ENCODE assay signal across 8 cellular contexts in the genomic region with DNA sequence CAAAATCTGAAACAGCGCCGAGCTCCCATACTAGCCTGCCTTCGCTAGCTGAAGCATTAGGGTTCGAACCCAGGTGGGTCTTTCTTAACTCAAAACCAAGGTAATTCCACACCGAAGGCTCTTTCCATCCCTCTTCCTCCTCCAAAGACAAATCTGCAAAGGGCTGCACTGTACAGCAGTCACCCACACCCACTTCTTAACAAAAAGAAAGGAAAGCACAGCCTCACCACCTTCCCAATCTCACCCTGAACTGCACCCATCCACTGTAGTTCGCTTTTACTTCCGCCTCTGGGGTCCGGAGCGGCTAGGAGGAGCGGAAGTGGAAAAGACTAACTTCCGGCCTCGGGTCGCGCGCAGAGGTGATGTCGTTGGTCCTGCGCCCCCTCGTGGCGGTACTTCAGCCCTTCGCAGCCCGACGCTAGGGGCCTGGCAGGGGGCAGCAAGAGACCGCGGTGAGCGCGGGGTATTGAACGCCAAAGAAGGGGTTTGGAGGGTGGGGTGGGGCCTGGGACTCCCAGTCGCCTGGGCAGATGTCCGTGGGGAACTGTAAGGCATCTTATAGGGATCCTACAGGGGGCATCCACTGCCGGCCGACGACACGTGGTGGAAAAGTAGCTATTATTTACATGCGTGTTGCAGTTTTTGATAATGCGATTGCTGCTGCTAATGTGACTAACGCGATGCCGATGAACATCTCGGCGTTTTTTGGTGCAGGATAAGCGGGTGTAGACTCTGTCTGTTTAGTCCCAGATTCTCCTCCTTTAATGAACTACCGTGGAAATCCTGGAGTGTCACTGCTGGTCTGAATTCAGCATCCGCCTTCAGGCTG. TPM values are rescaled to one million over a fixed set of nuclear protein-coding genes. Genes with fewer than 3 reads are reported as not detected.
DNase-seq lines count a peak whose midpoint lies in the region; ATAC-seq, FAIRE-seq and TF ChIP-seq lines count a peak whose summit lies in the region.

A gene with protein sequence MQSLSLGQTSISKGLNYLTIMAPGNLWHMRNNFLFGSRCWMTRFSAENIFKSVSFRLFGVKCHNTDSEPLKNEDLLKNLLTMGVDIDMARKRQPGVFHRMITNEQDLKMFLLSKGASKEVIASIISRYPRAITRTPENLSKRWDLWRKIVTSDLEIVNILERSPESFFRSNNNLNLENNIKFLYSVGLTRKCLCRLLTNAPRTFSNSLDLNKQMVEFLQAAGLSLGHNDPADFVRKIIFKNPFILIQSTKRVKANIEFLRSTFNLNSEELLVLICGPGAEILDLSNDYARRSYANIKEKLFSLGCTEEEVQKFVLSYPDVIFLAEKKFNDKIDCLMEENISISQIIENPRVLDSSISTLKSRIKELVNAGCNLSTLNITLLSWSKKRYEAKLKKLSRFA (minus strand): TSS at position 290 of the 829 bp plus-strand sequence. CDS start 619 bp downstream, outside the sequence.

- H3K27ac ChIP-seq in left ventricle myocardium inferior (replicated peaks) (peak within 1 kb of the TSS; percentile 64), psoas muscle (no peak within 1 kb of the TSS), uterus (peak within 1 kb of the TSS; percentile 66 to 76)

- TF ChIP-seq POLR2A in GM12892 (IDR thresholded peaks at IDR 0.05; ENCODE audit: low read depth, low read length) = peak; percentile 97
- no peak for TF ChIP-seq POLR2A in uterus (IDR thresholded peaks at IDR 0.05)

- H3K27me3 ChIP-seq in left ventricle myocardium inferior (ENCODE audit: low read depth) (no peaks in the 10 kb centered on the region), psoas muscle (ENCODE audit: insufficient read depth in 3 of 3, low read length in 2 of 3) (no peaks in the 10 kb centered on the region), uterus (no peaks in the 10 kb centered on the region)

- H3K9me3 ChIP-seq in left ventricle myocardium inferior (replicated peaks) = no peaks in the 10 kb centered on the region
- no peaks in the 10 kb centered on the region for H3K9me3 ChIP-seq in psoas muscle
- no peaks in the 10 kb centered on the region for H3K9me3 ChIP-seq in uterus

- TF ChIP-seq CTCF in left ventricle myocardium inferior (IDR thresholded peaks at IDR 0.05; ENCODE audit: borderline replicate concordance) (peak; percentile 96), psoas muscle (IDR thresholded peaks at IDR 0.05) (peak; percentile 81), uterus (IDR thresholded peaks at IDR 0.05) (peak; percentile 89 to 99 (median 94))

- DNase-seq in GM12892 (ENCODE audit: insufficient read length) = peak; percentile 67
- peak; percentile 72 for DNase-seq in NCI-H1436 treated with DMSO at 0.1 percent for 48 hours (lab: John Stamatoyannopoulos, UW)
- peak; percentile 81 to 93 (median 89) for DNase-seq in T-helper 1 cell
- peak; percentile 85 for DNase-seq in amniotic epithelial cell (ENCODE audit: low read depth)
- peak; percentile 93 for DNase-seq in left ventricle myocardium inferior
- peak; percentile 93 to 95 for DNase-seq in psoas muscle
- peak; percentile 89 to 92 for DNase-seq in uterus

- intact Hi-C loops in left ventricle myocardium inferior (cut with micrococcal nuclease) = no loop called here
- intact Hi-C loops in psoas muscle (cut with DNase I) = loop anchor here (5.0 to 10.0 kb wide), 2 partner anchors 567 to 796 kb away; a partner anchor contains a TSS
- intact Hi-C loops in uterus (cut with DNase I; ENCODE audit: low total_unique reads) = no loop called here

- H3K36me3 ChIP-seq in left ventricle myocardium inferior (no peaks in the 10 kb centered on the region), psoas muscle (ENCODE audit: insufficient read depth in 1 of 2, low read depth in 1 of 2) (peaks cover 0 to 15% of the 10 kb centered on the region in 2 donors), uterus (no peaks in the 10 kb centered on the region)

- FAIRE-seq in GM12892 (lab: Jason Lieb, UNC) = peak; percentile 97

- WGBS in psoas muscle, 3 donors = 4 to 5% (median 4%) methylated on average over 43 of the region's 43 CpGs

- peaks cover 44% of the 10 kb centered on the region for H3K4me1 ChIP-seq in left ventricle myocardium inferior
- peaks cover 7% of the 10 kb centered on the region for H3K4me1 ChIP-seq in psoas muscle
- no peaks in the 10 kb centered on the region for H3K4me1 ChIP-seq in uterus

- H3K4me3 ChIP-seq in left ventricle myocardium inferior (peak within 1 kb of the TSS; percentile 87), psoas muscle (peak within 1 kb of the TSS; percentile 94), uterus (peak within 1 kb of the TSS; percentile 58 to 74)

- ATAC-seq in HG02852 (IDR thresholded peaks at IDR 0.05; ENCODE audit: unreplicated experiment) (peak; percentile 97), psoas muscle (peak; percentile 98 to 100 (median 100))

RNA-seq across cellular contexts. Expression of the gene that starts here (rescaled TPM):
- 18.1 TPM for polyA plus RNA-seq in GM12892 (2012; ENCODE audit: missing spikeins)
- 9.2 TPM for total RNA-seq in left ventricle myocardium inferior
- 1 to 10 TPM; 5.0 to 8.0 (median 6.9) TPM for total RNA-seq in psoas muscle
- polyA plus RNA-seq in psoas muscle = 10 to 100 TPM in 1 of 3 donors, 1 to 10 TPM in 2; 5.5 to 18.2 (median 7.6) TPM
- 10 to 100 TPM in 3 of 4 donors, 1 to 10 TPM in 1; 4.4 to 23.8 (median 21.0) TPM for total RNA-seq in uterus

Comparison
In these comparisons a context has a peak if more than half of its experiments do, and no peak if none do; other contexts are left out.
1. intact Hi-C loops: an anchor here in psoas muscle (5.0 to 10.0 kb wide); none called in left ventricle myocardium inferior and uterus.